In the genomic region with DNA sequence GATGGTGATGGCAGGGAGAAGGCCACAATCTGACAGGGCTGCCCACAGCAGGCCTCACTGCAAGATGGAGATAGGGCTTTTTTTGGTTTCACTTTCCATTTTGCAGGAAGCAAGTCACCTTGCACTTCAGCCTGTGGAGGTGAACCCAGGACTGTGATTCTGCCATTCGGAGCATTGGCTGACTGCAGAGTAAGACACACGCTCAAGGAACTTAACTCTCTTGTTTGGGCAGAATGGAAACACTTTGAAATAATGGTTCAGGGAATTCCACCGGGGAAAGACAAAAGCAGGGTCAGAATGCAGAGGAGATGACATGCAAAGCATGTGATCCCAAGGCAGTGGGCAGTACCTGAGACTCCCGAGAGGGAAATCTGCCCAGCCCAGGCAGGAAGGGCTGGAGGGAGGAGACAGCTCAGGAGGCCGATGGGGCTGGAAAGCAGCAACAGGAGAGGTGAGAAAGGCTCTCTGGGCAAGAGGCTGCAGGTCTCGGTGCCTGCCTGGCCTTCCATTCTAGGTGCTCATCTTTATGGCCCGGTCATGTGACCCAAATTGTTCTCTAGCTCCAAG, we compare ENCODE assay signal across 1 cellular context.
A peak's percentile ranks its signal among the peaks of the same experiment; 100 is the strongest.
TF ChIP-seq lines count a peak whose summit lies in the region.

No MANE protein-coding gene starts in this region.

TF ChIP-seq in HepG2, 621 proteins besides CTCF, POLR2A, EP300 and RAD21 (continued from another document):
- TF ChIP-seq, protein P1, sequence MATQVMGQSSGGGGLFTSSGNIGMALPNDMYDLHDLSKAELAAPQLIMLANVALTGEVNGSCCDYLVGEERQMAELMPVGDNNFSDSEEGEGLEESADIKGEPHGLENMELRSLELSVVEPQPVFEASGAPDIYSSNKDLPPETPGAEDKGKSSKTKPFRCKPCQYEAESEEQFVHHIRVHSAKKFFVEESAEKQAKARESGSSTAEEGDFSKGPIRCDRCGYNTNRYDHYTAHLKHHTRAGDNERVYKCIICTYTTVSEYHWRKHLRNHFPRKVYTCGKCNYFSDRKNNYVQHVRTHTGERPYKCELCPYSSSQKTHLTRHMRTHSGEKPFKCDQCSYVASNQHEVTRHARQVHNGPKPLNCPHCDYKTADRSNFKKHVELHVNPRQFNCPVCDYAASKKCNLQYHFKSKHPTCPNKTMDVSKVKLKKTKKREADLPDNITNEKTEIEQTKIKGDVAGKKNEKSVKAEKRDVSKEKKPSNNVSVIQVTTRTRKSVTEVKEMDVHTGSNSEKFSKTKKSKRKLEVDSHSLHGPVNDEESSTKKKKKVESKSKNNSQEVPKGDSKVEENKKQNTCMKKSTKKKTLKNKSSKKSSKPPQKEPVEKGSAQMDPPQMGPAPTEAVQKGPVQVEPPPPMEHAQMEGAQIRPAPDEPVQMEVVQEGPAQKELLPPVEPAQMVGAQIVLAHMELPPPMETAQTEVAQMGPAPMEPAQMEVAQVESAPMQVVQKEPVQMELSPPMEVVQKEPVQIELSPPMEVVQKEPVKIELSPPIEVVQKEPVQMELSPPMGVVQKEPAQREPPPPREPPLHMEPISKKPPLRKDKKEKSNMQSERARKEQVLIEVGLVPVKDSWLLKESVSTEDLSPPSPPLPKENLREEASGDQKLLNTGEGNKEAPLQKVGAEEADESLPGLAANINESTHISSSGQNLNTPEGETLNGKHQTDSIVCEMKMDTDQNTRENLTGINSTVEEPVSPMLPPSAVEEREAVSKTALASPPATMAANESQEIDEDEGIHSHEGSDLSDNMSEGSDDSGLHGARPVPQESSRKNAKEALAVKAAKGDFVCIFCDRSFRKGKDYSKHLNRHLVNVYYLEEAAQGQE (IDR thresholded peaks at IDR 0.05; ENCODE audit: borderline replicate concordance in 1 of 2, low read depth in 1 of 2, low read length in 2 of 2) = no peak
- no peak for TF ChIP-seq ZC3H13 (CRISPR knock-in tag; IDR thresholded peaks at IDR 0.05)
- TF ChIP-seq, protein P2, sequence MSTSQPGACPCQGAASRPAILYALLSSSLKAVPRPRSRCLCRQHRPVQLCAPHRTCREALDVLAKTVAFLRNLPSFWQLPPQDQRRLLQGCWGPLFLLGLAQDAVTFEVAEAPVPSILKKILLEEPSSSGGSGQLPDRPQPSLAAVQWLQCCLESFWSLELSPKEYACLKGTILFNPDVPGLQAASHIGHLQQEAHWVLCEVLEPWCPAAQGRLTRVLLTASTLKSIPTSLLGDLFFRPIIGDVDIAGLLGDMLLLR (CRISPR knock-in tag; IDR thresholded peaks at IDR 0.05) = no peak
- no peak for TF ChIP-seq CAMTA2 (CRISPR knock-in tag; IDR thresholded peaks at IDR 0.05; ENCODE audit: borderline replicate concordance)
- no peak for TF ChIP-seq ZNF782 (CRISPR knock-in tag; IDR thresholded peaks at IDR 0.05; ENCODE audit: borderline replicate concordance)
- TF ChIP-seq ZFX (CRISPR knock-in tag; IDR thresholded peaks at IDR 0.05; ENCODE audit: low read depth) = peak; percentile 62; the same call in 1 of the 2 replicates
- TF ChIP-seq ZNF496 (CRISPR knock-in tag; IDR thresholded peaks at IDR 0.05; ENCODE audit: insufficient replicate concordance) = no peak
- no peak for TF ChIP-seq KMT2B (CRISPR knock-in tag; IDR thresholded peaks at IDR 0.05)
- no peak for TF ChIP-seq RFX5 (IDR thresholded peaks at IDR 0.05; ENCODE audit: low read depth, low read length)
- TF ChIP-seq MZF1 (CRISPR knock-in tag; IDR thresholded peaks at IDR 0.05; ENCODE audit: borderline replicate concordance) = no peak
- no peak for TF ChIP-seq ZNF160 (CRISPR knock-in tag; IDR thresholded peaks at IDR 0.05)
- TF ChIP-seq SP140L (CRISPR knock-in tag; IDR thresholded peaks at IDR 0.05; ENCODE audit: borderline replicate concordance) = no peak
- TF ChIP-seq ARID3A (IDR thresholded peaks at IDR 0.05; ENCODE audit: low read depth, low read length) = no peak
- TF ChIP-seq, protein P3, sequence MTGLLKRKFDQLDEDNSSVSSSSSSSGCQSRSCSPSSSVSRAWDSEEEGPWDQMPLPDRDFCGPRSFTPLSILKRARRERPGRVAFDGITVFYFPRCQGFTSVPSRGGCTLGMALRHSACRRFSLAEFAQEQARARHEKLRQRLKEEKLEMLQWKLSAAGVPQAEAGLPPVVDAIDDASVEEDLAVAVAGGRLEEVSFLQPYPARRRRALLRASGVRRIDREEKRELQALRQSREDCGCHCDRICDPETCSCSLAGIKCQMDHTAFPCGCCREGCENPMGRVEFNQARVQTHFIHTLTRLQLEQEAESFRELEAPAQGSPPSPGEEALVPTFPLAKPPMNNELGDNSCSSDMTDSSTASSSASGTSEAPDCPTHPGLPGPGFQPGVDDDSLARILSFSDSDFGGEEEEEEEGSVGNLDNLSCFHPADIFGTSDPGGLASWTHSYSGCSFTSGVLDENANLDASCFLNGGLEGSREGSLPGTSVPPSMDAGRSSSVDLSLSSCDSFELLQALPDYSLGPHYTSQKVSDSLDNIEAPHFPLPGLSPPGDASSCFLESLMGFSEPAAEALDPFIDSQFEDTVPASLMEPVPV (CRISPR knock-in tag; IDR thresholded peaks at IDR 0.05) = no peak
- no peak for TF ChIP-seq ARNT2 (CRISPR knock-in tag; IDR thresholded peaks at IDR 0.05; ENCODE audit: low read depth)
- no peak for TF ChIP-seq SUZ12 (IDR thresholded peaks at IDR 0.05; ENCODE audit: low read depth, low read length)
- TF ChIP-seq SIX1 (CRISPR knock-in tag; IDR thresholded peaks at IDR 0.05; ENCODE audit: borderline replicate concordance) = no peak
- TF ChIP-seq U2AF2 (IDR thresholded peaks at IDR 0.05; ENCODE audit: low read depth, low read length) = no peak
- no peak for TF ChIP-seq ZNF709 (CRISPR knock-in tag; IDR thresholded peaks at IDR 0.05)
- TF ChIP-seq ZNF564 (CRISPR knock-in tag; IDR thresholded peaks at IDR 0.05) = no peak
- TF ChIP-seq, protein P4, sequence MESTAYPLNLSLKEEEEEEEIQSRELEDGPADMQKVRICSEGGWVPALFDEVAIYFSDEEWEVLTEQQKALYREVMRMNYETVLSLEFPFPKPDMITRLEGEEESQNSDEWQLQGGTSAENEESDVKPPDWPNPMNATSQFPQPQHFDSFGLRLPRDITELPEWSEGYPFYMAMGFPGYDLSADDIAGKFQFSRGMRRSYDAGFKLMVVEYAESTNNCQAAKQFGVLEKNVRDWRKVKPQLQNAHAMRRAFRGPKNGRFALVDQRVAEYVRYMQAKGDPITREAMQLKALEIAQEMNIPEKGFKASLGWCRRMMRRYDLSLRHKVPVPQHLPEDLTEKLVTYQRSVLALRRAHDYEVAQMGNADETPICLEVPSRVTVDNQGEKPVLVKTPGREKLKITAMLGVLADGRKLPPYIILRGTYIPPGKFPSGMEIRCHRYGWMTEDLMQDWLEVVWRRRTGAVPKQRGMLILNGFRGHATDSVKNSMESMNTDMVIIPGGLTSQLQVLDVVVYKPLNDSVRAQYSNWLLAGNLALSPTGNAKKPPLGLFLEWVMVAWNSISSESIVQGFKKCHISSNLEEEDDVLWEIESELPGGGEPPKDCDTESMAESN (CRISPR knock-in tag; conservative IDR thresholded peaks at IDR 0.05) = 0 out of 2 replicates have a peak, but pooled peaks have one; percentile 42
- no peak for TF ChIP-seq NFYB (CRISPR knock-in tag; IDR thresholded peaks at IDR 0.05)
- no peak for TF ChIP-seq ATF7-NPFF (CRISPR knock-in tag; IDR thresholded peaks at IDR 0.05; ENCODE audit: low read depth)
- TF ChIP-seq ZNF256 (CRISPR knock-in tag; conservative IDR thresholded peaks at IDR 0.05) = no peak
- no peak for TF ChIP-seq MEIS1 (CRISPR knock-in tag; IDR thresholded peaks at IDR 0.05; ENCODE audit: borderline replicate concordance)
- no peak for TF ChIP-seq GPBP1L1 (CRISPR knock-in tag; IDR thresholded peaks at IDR 0.05)
- no peak for TF ChIP-seq ZNF562 (CRISPR knock-in tag; IDR thresholded peaks at IDR 0.05; ENCODE audit: borderline replicate concordance)
- no peak for TF ChIP-seq ZNF329 (CRISPR knock-in tag; IDR thresholded peaks at IDR 0.05; ENCODE audit: low read depth)
- TF ChIP-seq HNF4G (IDR thresholded peaks at IDR 0.05; ENCODE audit: borderline replicate concordance, low read depth, low read length) = no peak
- TF ChIP-seq HNF4G (CRISPR knock-in tag; IDR thresholded peaks at IDR 0.05; ENCODE audit: borderline replicate concordance, low read depth) = no peak
- no peak for TF ChIP-seq ZNF674 (CRISPR knock-in tag; IDR thresholded peaks at IDR 0.05; ENCODE audit: low read depth)
- TF ChIP-seq MAFG (CRISPR knock-in tag; IDR thresholded peaks at IDR 0.05) = no peak
- TF ChIP-seq FOSL1 (CRISPR knock-in tag; IDR thresholded peaks at IDR 0.05; ENCODE audit: borderline replicate concordance) = no peak
- TF ChIP-seq KDM4B (CRISPR knock-in tag; IDR thresholded peaks at IDR 0.05) = no peak
- TF ChIP-seq ZSCAN30 (CRISPR knock-in tag; IDR thresholded peaks at IDR 0.05) = no peak
- peak; percentile 39; the same call in 1 of the 2 replicates for TF ChIP-seq PHF8 (CRISPR knock-in tag; IDR thresholded peaks at IDR 0.05)
TF ChIP-seq in HepG2: peak in this region for 11.
